In genomic region chr15:39746176-39746575, GRCh38 we compare ENCODE assay signal across 18 cellular contexts. TPM values are rescaled to one million over a fixed set of nuclear protein-coding genes. Genes with fewer than 3 reads are reported as not detected.
DNase-seq lines count a peak whose midpoint lies in the region; ATAC-seq, FAIRE-seq and TF ChIP-seq lines count a peak whose summit lies in the region.
"Had no signal": no experiment of that assay in that cellular context is flagged by ENCODE, and none has a peak within 500 bp of the region (broad histone marks: within the 10 kb centered on the region; RNA-seq: fewer than 3 reads in every experiment).

No MANE protein-coding gene starts in this region.

- H3K4me2 ChIP-seq in A549 (no peak overlapping the region), mesenchymal stem cell (ENCODE audit: low read length, poor library complexity, severe bottlenecking) (no peak overlapping the region)
- H3K4me2 ChIP-seq: GM23338, PC-9 had no signal

- TF ChIP-seq CTCF in A549 (IDR thresholded peaks at IDR 0.05), result no peak
- no peak for TF ChIP-seq CTCF in choroid plexus epithelial cell (conservative IDR thresholded peaks at IDR 0.05; ENCODE audit: low read depth, low read length)

- H2BK12ac ChIP-seq in mesenchymal stem cell (ENCODE audit: low read length in 2 of 2), result no peak overlapping the region

- H3K36me3 ChIP-seq in mesenchymal stem cell (ENCODE audit: control insufficient read depth in 1 of 2, insufficient read depth in 2 of 2, low read depth in 1 of 2, low read length in 2 of 2), result no peaks in the 10 kb centered on the region

- peak overlapping the region; percentile 31 for H2AK5ac ChIP-seq in mesenchymal stem cell (ENCODE audit: low read length, severe bottlenecking)

- peak overlapping the region; percentile 66 to 68; a peak in 4 of 6 replicates for H3K27ac ChIP-seq in A549
- no peak overlapping the region for H3K27ac ChIP-seq in mesenchymal stem cell (ENCODE audit: low read length, poor library complexity, severe bottlenecking)
- H3K27ac ChIP-seq: PC-9 had no signal

- H3K79me1 ChIP-seq in mesenchymal stem cell (replicated peaks; ENCODE audit: low read length, poor library complexity, severe bottlenecking), result no peaks in the 10 kb centered on the region

- no peaks in the 10 kb centered on the region for H3K27me3 ChIP-seq in mesenchymal stem cell (ENCODE audit: control insufficient read depth in 1 of 2, insufficient read depth in 1 of 2, low read length in 2 of 2)

- POLR2A ChIA-PET in A549 (lab: Yijun Ruan, JAX), result no interaction called here

- no peak for TF ChIP-seq POLR2A in A549 (IDR thresholded peaks at IDR 0.05; ENCODE audit: low read length)

- H2BK5ac ChIP-seq in mesenchymal stem cell (ENCODE audit: low read depth, low read length, poor library complexity, severe bottlenecking), result no peak overlapping the region

- no peak overlapping the region for H3K4ac ChIP-seq in mesenchymal stem cell (ENCODE audit: low read depth in 1 of 2, low read length in 2 of 2)

- H4K91ac ChIP-seq in mesenchymal stem cell (ENCODE audit: low read length), result no peak overlapping the region

- no peak overlapping the region for H3K9ac ChIP-seq in mesenchymal stem cell (ENCODE audit: low read length)

- H3K9me3 ChIP-seq in A549, result no peaks in the 10 kb centered on the region; the same call in 2 of the 3 replicates
- no peaks in the 10 kb centered on the region for H3K9me3 ChIP-seq in mesenchymal stem cell (ENCODE audit: control insufficient read depth, low read length)

- H3K4me3 ChIP-seq in A549 (no peak overlapping the region), choroid plexus epithelial cell (ENCODE audit: low read depth, low read length) (no peak overlapping the region), mesenchymal stem cell (ENCODE audit: insufficient read depth in 1 of 2, low read depth in 1 of 2, low read length in 2 of 2) (no peak overlapping the region)
- H3K4me3 ChIP-seq: GM23338, PC-9 had no signal

- WGBS in A549 (ENCODE audit: missing lambda C conversion rate), result 96% methylated on average over 2 of the region's 2 CpGs
- WGBS in mesenchymal stem cell, result 93% methylated on average over 2 of the region's 2 CpGs

- H2AFZ ChIP-seq in mesenchymal stem cell (ENCODE audit: low read depth, low read length), result no peak overlapping the region
- H2AFZ ChIP-seq: GM23338, PC-9 had no signal

- no peak overlapping the region for H3K14ac ChIP-seq in mesenchymal stem cell (ENCODE audit: low read length in 2 of 2)

- no peak for TF ChIP-seq EP300 in A549 (IDR thresholded peaks at IDR 0.05)

- no peak for DNase-seq in A549 (ENCODE audit: low read depth in 1 of 2, low spot score in 1 of 2)
- DNase-seq in SKM-1 (lab: John Stamatoyannopoulos, UW; ENCODE audit: unreplicated experiment), result peak; percentile 30
- peak; percentile 40 for DNase-seq in choroid plexus epithelial cell (ENCODE audit: low read depth)
- DNase-seq in mesenchymal stem cell, result peak; percentile 42
- DNase-seq in activated gamma-delta T cell treated with Interleukin-2 at 50 U/mL for 16 hours, result no peak
- DNase-seq in NCI-H1105 (lab: John Stamatoyannopoulos, UW), result no peak
- no peak for DNase-seq in DMS79 (lab: John Stamatoyannopoulos, UW)
- DNase-seq in stimulated activated naive CD4-positive, alpha-beta T cell (lab: John Stamatoyannopoulos, UW), result no peak
- DNase-seq: Calu3; DMS79 treated with DMSO at 0.1 percent for 48 hours; NCI-H1048; NCI-H69; NK-92 treated with Interleukin-12 subunit alpha and Interleukin-12 subunit beta, amount 100 ng/mL, for 24 hours had no signal

- no peak overlapping the region for H2BK120ac ChIP-seq in mesenchymal stem cell (ENCODE audit: low read depth, low read length)

- no peak for ATAC-seq in A549
- ATAC-seq: GM23338 had no signal

- H2BK15ac ChIP-seq in mesenchymal stem cell (ENCODE audit: low read depth, poor library complexity, severe bottlenecking), result no peak overlapping the region

- H3K18ac ChIP-seq in mesenchymal stem cell (ENCODE audit: low read depth in 1 of 2, low read length in 2 of 2), result no peak overlapping the region

- CTCF ChIA-PET in A549 (lab: Yijun Ruan, JAX), result interaction anchor here (2.3 kb wide), 1 partner anchor 11 kb away, joined by 17 read pairs; no protein-coding TSS in a partner anchor

- H4K8ac ChIP-seq in mesenchymal stem cell (ENCODE audit: low read length), result no peak overlapping the region

- H3K23ac ChIP-seq in mesenchymal stem cell (ENCODE audit: low read length in 2 of 2), result no peak overlapping the region

- no peak for TF ChIP-seq RAD21 in A549 (conservative IDR thresholded peaks at IDR 0.05 in 1 of 2, IDR thresholded peaks at IDR 0.05 in 1 of 2)

- H3K4me1 ChIP-seq in A549 (peaks cover 48% of the 10 kb centered on the region), mesenchymal stem cell (ENCODE audit: control insufficient read depth, insufficient read depth, low read depth, low read length) (no peaks in the 10 kb centered on the region)

- no peak for FAIRE-seq in A549 (lab: Jason Lieb, UNC)
- FAIRE-seq: A204.1, G401.6, HTR-8/SVneo had no signal

TF ChIP-seq in A549, 52 proteins besides CTCF, POLR2A, EP300 and RAD21:
- TF ChIP-seq ZNF302 (CRISPR knock-in tag; IDR thresholded peaks at IDR 0.05), result no peak
- TF ChIP-seq NR3C1 (IDR thresholded peaks at IDR 0.05), result no peak
- TF ChIP-seq HEYL (CRISPR knock-in tag; IDR thresholded peaks at IDR 0.05), result no peak
- TF ChIP-seq FOSL2 (IDR thresholded peaks at IDR 0.05), result no peak
- TF ChIP-seq FOSL2 (CRISPR knock-in tag; IDR thresholded peaks at IDR 0.05), result no peak
- TF ChIP-seq MYC (IDR thresholded peaks at IDR 0.05; ENCODE audit: borderline replicate concordance, low read length), result no peak
- TF ChIP-seq PBX3 (IDR thresholded peaks at IDR 0.05), result no peak
- TF ChIP-seq, protein P1, sequence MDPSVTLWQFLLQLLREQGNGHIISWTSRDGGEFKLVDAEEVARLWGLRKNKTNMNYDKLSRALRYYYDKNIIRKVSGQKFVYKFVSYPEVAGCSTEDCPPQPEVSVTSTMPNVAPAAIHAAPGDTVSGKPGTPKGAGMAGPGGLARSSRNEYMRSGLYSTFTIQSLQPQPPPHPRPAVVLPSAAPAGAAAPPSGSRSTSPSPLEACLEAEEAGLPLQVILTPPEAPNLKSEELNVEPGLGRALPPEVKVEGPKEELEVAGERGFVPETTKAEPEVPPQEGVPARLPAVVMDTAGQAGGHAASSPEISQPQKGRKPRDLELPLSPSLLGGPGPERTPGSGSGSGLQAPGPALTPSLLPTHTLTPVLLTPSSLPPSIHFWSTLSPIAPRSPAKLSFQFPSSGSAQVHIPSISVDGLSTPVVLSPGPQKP (IDR thresholded peaks at IDR 0.05; ENCODE audit: low read depth, low read length), result no peak
- TF ChIP-seq JUN (IDR thresholded peaks at IDR 0.05), result no peak
- TF ChIP-seq, protein P2, sequence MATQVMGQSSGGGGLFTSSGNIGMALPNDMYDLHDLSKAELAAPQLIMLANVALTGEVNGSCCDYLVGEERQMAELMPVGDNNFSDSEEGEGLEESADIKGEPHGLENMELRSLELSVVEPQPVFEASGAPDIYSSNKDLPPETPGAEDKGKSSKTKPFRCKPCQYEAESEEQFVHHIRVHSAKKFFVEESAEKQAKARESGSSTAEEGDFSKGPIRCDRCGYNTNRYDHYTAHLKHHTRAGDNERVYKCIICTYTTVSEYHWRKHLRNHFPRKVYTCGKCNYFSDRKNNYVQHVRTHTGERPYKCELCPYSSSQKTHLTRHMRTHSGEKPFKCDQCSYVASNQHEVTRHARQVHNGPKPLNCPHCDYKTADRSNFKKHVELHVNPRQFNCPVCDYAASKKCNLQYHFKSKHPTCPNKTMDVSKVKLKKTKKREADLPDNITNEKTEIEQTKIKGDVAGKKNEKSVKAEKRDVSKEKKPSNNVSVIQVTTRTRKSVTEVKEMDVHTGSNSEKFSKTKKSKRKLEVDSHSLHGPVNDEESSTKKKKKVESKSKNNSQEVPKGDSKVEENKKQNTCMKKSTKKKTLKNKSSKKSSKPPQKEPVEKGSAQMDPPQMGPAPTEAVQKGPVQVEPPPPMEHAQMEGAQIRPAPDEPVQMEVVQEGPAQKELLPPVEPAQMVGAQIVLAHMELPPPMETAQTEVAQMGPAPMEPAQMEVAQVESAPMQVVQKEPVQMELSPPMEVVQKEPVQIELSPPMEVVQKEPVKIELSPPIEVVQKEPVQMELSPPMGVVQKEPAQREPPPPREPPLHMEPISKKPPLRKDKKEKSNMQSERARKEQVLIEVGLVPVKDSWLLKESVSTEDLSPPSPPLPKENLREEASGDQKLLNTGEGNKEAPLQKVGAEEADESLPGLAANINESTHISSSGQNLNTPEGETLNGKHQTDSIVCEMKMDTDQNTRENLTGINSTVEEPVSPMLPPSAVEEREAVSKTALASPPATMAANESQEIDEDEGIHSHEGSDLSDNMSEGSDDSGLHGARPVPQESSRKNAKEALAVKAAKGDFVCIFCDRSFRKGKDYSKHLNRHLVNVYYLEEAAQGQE (IDR thresholded peaks at IDR 0.05), result no peak
- no peak for TF ChIP-seq FOXS1 (CRISPR knock-in tag; IDR thresholded peaks at IDR 0.05)
- no peak for TF ChIP-seq CBX2 (IDR thresholded peaks at IDR 0.05; ENCODE audit: borderline replicate concordance, low read depth)

RNA-seq across cellular contexts. Expression of gene FSIP1, which starts 36.5 kb away (rescaled TPM):
- polyA plus RNA-seq in A549 (2011; rRNA removed), result 0.82 and 0.93 TPM in 2 replicates
- 0.15 and 0.18 TPM in 2 replicates for polyA plus RNA-seq in A549 (2012; cell fraction: cytosol; rRNA removed)
- polyA plus RNA-seq in A549 (2012; cell fraction: nucleus; rRNA removed), result 0.06 and 0.09 TPM in 2 replicates
- 0.71 to 0.90 TPM (median 0.80 TPM) in 3 replicates for polyA plus RNA-seq in A549 (2017; fragmentation: RNase III; extraction: RNeasy Plus Mini Kit Qiagen cat#74134 plus additional on column Dnase treatment)
- 0.10 and 0.12 TPM in 2 replicates for polyA minus RNA-seq in A549 (2011; rRNA and poly(A)+ RNA removed)
- polyA plus RNA-seq in mesenchymal stem cell (2013, experiment 1 of 2), result 0.41 TPM
- 0.42 TPM for polyA plus RNA-seq in mesenchymal stem cell (2013, experiment 2 of 2)

Comparison
In these comparisons a context has a peak if more than half of its experiments do, and no peak if none do; other contexts are left out.
1. DNase-seq: peak in SKM-1 (single experiment), choroid plexus epithelial cell (single experiment) and mesenchymal stem cell (single experiment); none in A549 (0 of 2), activated gamma-delta T cell treated with Interleukin-2 at 50 U/mL for 16 hours (single experiment), NCI-H1105 (single experiment), DMS79 (single experiment) and stimulated activated naive CD4-positive, alpha-beta T cell (0 of 6).